Comparison of ENCODE assay signal across 8 cellular contexts in genomic region chr13:31909889-31910551, GRCh38.
A peak's percentile ranks its signal among the peaks of the same experiment; 100 is the strongest.
DNase-seq lines count a peak whose midpoint lies in the region; ATAC-seq and TF ChIP-seq lines count a peak whose summit lies in the region.

No MANE protein-coding gene starts in this region.

- H3K4me1 ChIP-seq in HCT116 (ENCODE audit: control insufficient read depth in 1 of 2, insufficient read depth in 2 of 2, low read length in 2 of 2) (no peaks in the 10 kb centered on the region), esophagus muscularis mucosa (peaks cover 4 to 24% (median 18%) of the 10 kb centered on the region in 4 donors), upper lobe of right lung (peaks cover 18% of the 10 kb centered on the region)

- no peak overlapping the region for H2AFZ ChIP-seq in HCT116 (ENCODE audit: low read depth, low read length, poor library complexity, severe bottlenecking)

- H3K4me2 ChIP-seq in HCT116 (ENCODE audit: low read length) = no peak overlapping the region

- no peak overlapping the region for H3K27ac ChIP-seq in HCT116 (ENCODE audit: low read depth, low read length)
- no peak overlapping the region for H3K27ac ChIP-seq in esophagus muscularis mucosa (replicated peaks in 1 of 4)
- peak overlapping the region; percentile 21 for H3K27ac ChIP-seq in upper lobe of right lung

- CTCF ChIA-PET in HCT116 (lab: Charles Lee) = interaction anchor here (0.6 to 2.3 kb wide), 55 partner anchors 9 to 1001 kb away, joined by 3 to 81 read pairs (median 4); partner anchors contain the start of genes BRCA2, FRY, PDS5B and ZAR1L

- H3K27me3 Mint-ChIP-seq in natural killer cell treated with Interleukin-12 subunit alpha and Interleukin-12 subunit beta and Interleukin-15 and Interleukin-18, amount 100 ng/mL, for 72 hours = no peaks in the 10 kb centered on the region

- H3K9me3 ChIP-seq in HCT116 (ENCODE audit: control insufficient read depth in 1 of 2, insufficient read depth in 1 of 2, low read depth in 1 of 2, low read length in 2 of 2) (no peaks in the 10 kb centered on the region), esophagus muscularis mucosa (no peaks in the 10 kb centered on the region), upper lobe of right lung (no peaks in the 10 kb centered on the region)

- H3K9me3 Mint-ChIP-seq in natural killer cell treated with Interleukin-12 subunit alpha and Interleukin-12 subunit beta and Interleukin-15 and Interleukin-18, amount 100 ng/mL, for 72 hours = no peaks in the 10 kb centered on the region

- peak; percentile 75 for ATAC-seq in HCT116
- ATAC-seq in natural killer cell treated with Interleukin-12 subunit alpha and Interleukin-12 subunit beta and Interleukin-15 and Interleukin-18, amount 100 ng/mL, for 72 hours = no peak
- ATAC-seq in upper lobe of right lung = peak; percentile 82
- ATAC-seq in HG02938 (IDR thresholded peaks at IDR 0.05; ENCODE audit: unreplicated experiment) = no peak

- TF ChIP-seq CTCF in HCT116 (IDR thresholded peaks at IDR 0.05 in 2 of 3, conservative IDR thresholded peaks at IDR 0.05 in 1 of 3; ENCODE audit: borderline replicate concordance in 1 of 3, insufficient read depth in 1 of 3, low read depth in 2 of 3, low read length in 2 of 3) = peak; percentile 56 to 90 (median 80); a peak in 5 of 6 replicates
- TF ChIP-seq CTCF in esophagus muscularis mucosa (IDR thresholded peaks at IDR 0.05) = peak; percentile 83 to 87 (median 84)
- peak; percentile 91 for TF ChIP-seq CTCF in upper lobe of right lung (IDR thresholded peaks at IDR 0.05)

- peak; percentile 78 for TF ChIP-seq RAD21 in HCT116 (IDR thresholded peaks at IDR 0.05; ENCODE audit: low read depth)

- no peaks in the 10 kb centered on the region for H3K9me2 ChIP-seq in HCT116 (ENCODE audit: insufficient read depth)

- intact Hi-C loops in HCT116 (cut with micrococcal nuclease) (loop anchor here (1.0 kb wide), 2 partner anchors 400 to 671 kb away; no protein-coding TSS in a partner anchor), esophagus muscularis mucosa (cut with DNase I) (loop anchor here (5.0 kb wide), 2 partner anchors 402 to 672 kb away; no protein-coding TSS in a partner anchor), upper lobe of right lung (cut with DNase I) (no loop called here)

- H3K27ac Mint-ChIP-seq in natural killer cell treated with Interleukin-12 subunit alpha and Interleukin-12 subunit beta and Interleukin-15 and Interleukin-18, amount 100 ng/mL, for 72 hours = no peak overlapping the region

- 1% methylated on average over 5 of the region's 5 CpGs for WGBS in esophagus muscularis mucosa

- no TSS peak for BruUV-seq in HCT116 (replicated peaks; lab: Mats Ljungman, UMichigan)

- DNase-seq in COLO829 (ENCODE audit: low spot score) = peak; percentile 39
- peak; percentile 41 for DNase-seq in HCT116 (ENCODE audit: low read depth, low spot score)
- DNase-seq in NCI-H460 (ENCODE audit: extremely low read depth, low read depth) = peak; percentile 65
- DNase-seq in activated CD4-positive, alpha-beta T cell treated with anti-CD3 and anti-CD28 coated beads, Interleukin-2, amount 50 U/mL, for 48 hours = peak; percentile 31 to 44
- DNase-seq in esophagus muscularis mucosa (ENCODE audit: extremely low spot score) = no peak
- DNase-seq in natural killer cell treated with Interleukin-12 subunit alpha and Interleukin-12 subunit beta and Interleukin-15 and Interleukin-18, amount 100 ng/mL, for 72 hours (ENCODE audit: low spot score) = peak; percentile 71
- DNase-seq in upper lobe of right lung = no peak

- no peak overlapping the region for H3K4me3 Mint-ChIP-seq in natural killer cell treated with Interleukin-12 subunit alpha and Interleukin-12 subunit beta and Interleukin-15 and Interleukin-18, amount 100 ng/mL, for 72 hours

- H3K36me3 Mint-ChIP-seq in natural killer cell treated with Interleukin-12 subunit alpha and Interleukin-12 subunit beta and Interleukin-15 and Interleukin-18, amount 100 ng/mL, for 72 hours = no peaks in the 10 kb centered on the region

- no peak for TF ChIP-seq POLR2A in HCT116 (IDR thresholded peaks at IDR 0.05; ENCODE audit: borderline replicate concordance, extremely low read depth, insufficient read depth, insufficient read length)
- TF ChIP-seq POLR2A in esophagus muscularis mucosa (IDR thresholded peaks at IDR 0.05; ENCODE audit: low read depth) = no peak

- no peak for TF ChIP-seq EP300 in esophagus muscularis mucosa (IDR thresholded peaks at IDR 0.05)

- H3K27me3 ChIP-seq in HCT116 (ENCODE audit: insufficient read depth, low read length) = peaks cover 16% of the 10 kb centered on the region
- no peaks in the 10 kb centered on the region for H3K27me3 ChIP-seq in esophagus muscularis mucosa
- no peaks in the 10 kb centered on the region for H3K27me3 ChIP-seq in upper lobe of right lung

- H4K20me1 ChIP-seq in HCT116 (ENCODE audit: insufficient read depth) = no peaks in the 10 kb centered on the region

- POLR2A ChIA-PET in HCT116 (lab: Charles Lee) = interaction anchor here (1.1 kb wide), 2 partner anchors 9 to 671 kb away, joined by 3 read pairs; no protein-coding TSS in a partner anchor

- H3K79me2 ChIP-seq in HCT116 (ENCODE audit: insufficient read depth, low read length) = no peaks in the 10 kb centered on the region

- H3K4me1 Mint-ChIP-seq in natural killer cell treated with Interleukin-12 subunit alpha and Interleukin-12 subunit beta and Interleukin-15 and Interleukin-18, amount 100 ng/mL, for 72 hours (ENCODE audit: low read depth in 2 of 2) = peaks cover 3 to 30% of the 10 kb centered on the region in 2 donors

- no peak overlapping the region for H3K4me3 ChIP-seq in HCT116 (replicated peaks in 1 of 2; ENCODE audit: low read depth in 1 of 2, low read length in 2 of 2)
- no peak overlapping the region for H3K4me3 ChIP-seq in esophagus muscularis mucosa
- no peak overlapping the region for H3K4me3 ChIP-seq in upper lobe of right lung

- H3K9ac ChIP-seq in HCT116 (ENCODE audit: low read length) = no peak overlapping the region

- RAD21 ChIA-PET in HCT116 (lab: Charles Lee; ENCODE audit: low non-redundant PET in 1 of 2, low total read pairs in 2 of 2, uncharacterized antibody in 2 of 2, unreplicated experiment in 2 of 2) = interaction anchor here (1.0 to 1.4 kb wide), 6 partner anchors 254 to 672 kb away, joined by 3 to 6 read pairs (median 4); no protein-coding TSS in a partner anchor

- no peaks in the 10 kb centered on the region for H3K36me3 ChIP-seq in HCT116 (ENCODE audit: control insufficient read depth in 1 of 2, insufficient read depth in 2 of 2, low read length in 2 of 2)
- no peaks in the 10 kb centered on the region for H3K36me3 ChIP-seq in esophagus muscularis mucosa
- H3K36me3 ChIP-seq in upper lobe of right lung = no peaks in the 10 kb centered on the region

TF ChIP-seq in HCT116, 20 proteins besides CTCF, POLR2A, EP300 and RAD21 (continues in another document):
- TF ChIP-seq MAX (IDR thresholded peaks at IDR 0.05) = no peak
- TF ChIP-seq, protein P1, sequence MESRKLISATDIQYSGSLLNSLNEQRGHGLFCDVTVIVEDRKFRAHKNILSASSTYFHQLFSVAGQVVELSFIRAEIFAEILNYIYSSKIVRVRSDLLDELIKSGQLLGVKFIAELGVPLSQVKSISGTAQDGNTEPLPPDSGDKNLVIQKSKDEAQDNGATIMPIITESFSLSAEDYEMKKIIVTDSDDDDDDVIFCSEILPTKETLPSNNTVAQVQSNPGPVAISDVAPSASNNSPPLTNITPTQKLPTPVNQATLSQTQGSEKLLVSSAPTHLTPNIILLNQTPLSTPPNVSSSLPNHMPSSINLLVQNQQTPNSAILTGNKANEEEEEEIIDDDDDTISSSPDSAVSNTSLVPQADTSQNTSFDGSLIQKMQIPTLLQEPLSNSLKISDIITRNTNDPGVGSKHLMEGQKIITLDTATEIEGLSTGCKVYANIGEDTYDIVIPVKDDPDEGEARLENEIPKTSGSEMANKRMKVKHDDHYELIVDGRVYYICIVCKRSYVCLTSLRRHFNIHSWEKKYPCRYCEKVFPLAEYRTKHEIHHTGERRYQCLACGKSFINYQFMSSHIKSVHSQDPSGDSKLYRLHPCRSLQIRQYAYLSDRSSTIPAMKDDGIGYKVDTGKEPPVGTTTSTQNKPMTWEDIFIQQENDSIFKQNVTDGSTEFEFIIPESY (IDR thresholded peaks at IDR 0.05; ENCODE audit: extremely low read depth, insufficient replicate concordance, low read length) = no peak
- no peak for TF ChIP-seq JUND (IDR thresholded peaks at IDR 0.05)
- TF ChIP-seq SRF (IDR thresholded peaks at IDR 0.05; ENCODE audit: low read depth) = no peak
- no peak for TF ChIP-seq YY1 (IDR thresholded peaks at IDR 0.05; ENCODE audit: extremely low read depth, insufficient replicate concordance, low read depth, low read length)
- TF ChIP-seq EZH2phosphoT487 (IDR thresholded peaks at IDR 0.05; ENCODE audit: borderline replicate concordance) = no peak
- no peak for TF ChIP-seq SIN3A (IDR thresholded peaks at IDR 0.05; ENCODE audit: low read depth)
- no peak for TF ChIP-seq ZFX (IDR thresholded peaks at IDR 0.05)
- TF ChIP-seq POLR2AphosphoS5 (IDR thresholded peaks at IDR 0.05; ENCODE audit: low read depth, low read length) = no peak
- TF ChIP-seq EZH2 (IDR thresholded peaks at IDR 0.05) = no peak

Comparison
In these comparisons a context has a peak if more than half of its experiments do, and no peak if none do; other contexts are left out.
1. DNase-seq: peak in COLO829 (single experiment), HCT116 (single experiment), NCI-H460 (single experiment), activated CD4-positive, alpha-beta T cell treated with anti-CD3 and anti-CD28 coated beads, Interleukin-2, amount 50 U/mL, for 48 hours (2 of 2) and natural killer cell treated with Interleukin-12 subunit alpha and Interleukin-12 subunit beta and Interleukin-15 and Interleukin-18, amount 100 ng/mL, for 72 hours (single experiment); none in esophagus muscularis mucosa (single experiment) and upper lobe of right lung (single experiment).
2. ATAC-seq: peak in HCT116 (single experiment) and upper lobe of right lung (single experiment); none in natural killer cell treated with Interleukin-12 subunit alpha and Interleukin-12 subunit beta and Interleukin-15 and Interleukin-18, amount 100 ng/mL, for 72 hours (0 of 2) and HG02938 (single experiment).
3. Peak in every context shown above with its lines, with median percentiles within 50 percentile points of each other: CTCF ChIP-seq.